In genomic region chr2:122164964-122165363, GRCh38 we compare ENCODE assay signal across 26 cellular contexts.
"Had no signal": no experiment of that assay in that cellular context is flagged by ENCODE, and none has a peak within 500 bp of the region (broad histone marks: within the 10 kb centered on the region; RNA-seq: fewer than 3 reads in every experiment).

No MANE protein-coding gene starts in this region.

- FAIRE-seq: urothelium cell line had no signal

- DNase-seq: stimulated activated CD4-positive, alpha-beta T cell treated with anti-CD3 and anti-CD28 coated beads, Interleukin-2, amount 100 ng/mL, for 48 hours; stimulated activated CD4-positive, alpha-beta T cell treated with anti-CD3 and anti-CD28 coated beads, Interleukin-4, amount 100 ng/mL, for 1 hour; stimulated activated CD4-positive, alpha-beta T cell treated with anti-CD3 and anti-CD28 coated beads, Interleukin-4, amount 100 ng/mL, for 4 hours; stimulated activated CD8-positive, alpha-beta memory T cell treated with anti-CD3 and anti-CD28 coated beads, Interleukin-4, amount 100 ng/mL, for 48 hours; stimulated activated naive B cell treated with anti-CD40 and anti-IgM and Interleukin-4, amounts not matched to agents 10 μg/mL and 1 μg/mL and 100 μg/mL, for 72 hours; stimulated activated naive CD4-positive, alpha-beta T cell; stimulated activated naive CD4-positive, alpha-beta T cell treated with Interleukin-2 at 50 U/mL for 16 hours; stimulated activated naive CD8-positive, alpha-beta T cell treated with anti-CD3 and anti-CD28 coated beads, Interleukin-15, amount 100 ng/mL, for 72 hours; stimulated activated naive CD8-positive, alpha-beta T cell treated with anti-CD3 and anti-CD28 coated beads, Interleukin-15, Interleukin-2, amounts not matched to agents 100 U/mL and 50 U/mL, for 24 hours; stomach; substantia nigra; testis; thyroid gland; tibial artery; transverse colon; trophoblast cell; upper lobe of left lung; upper lobe of right lung; uterus had no signal

- H3K27me3 ChIP-seq: stomach, suprapubic skin, testis, thyroid gland, tibial nerve, transverse colon, upper lobe of left lung, upper lobe of right lung, uterus, vagina had no signal

- H3K4me1 ChIP-seq: stomach, suprapubic skin, testis, tibial artery, tibial nerve, transverse colon, upper lobe of left lung, upper lobe of right lung, uterus, vagina had no signal

- H3K36me3 ChIP-seq: stomach, suprapubic skin, thoracic aorta, thyroid gland, tibial artery, tibial nerve, transverse colon, upper lobe of left lung, upper lobe of right lung, uterus, vagina had no signal

- H3K9me3 ChIP-seq: stomach, suprapubic skin, testis, thoracic aorta, thyroid gland, tibial artery, tibial nerve, transverse colon, upper lobe of left lung, upper lobe of right lung, uterus, vagina had no signal

- H3K4me3 ChIP-seq: stomach, suprapubic skin, testis, thoracic aorta, thyroid gland, tibial artery, tibial nerve, transverse colon, upper lobe of left lung, upper lobe of right lung, uterus, vagina had no signal

- H3K27ac ChIP-seq: stomach, suprapubic skin, testis, thoracic aorta, thyroid gland, tibial artery, tibial nerve, transverse colon, upper lobe of left lung, upper lobe of right lung, uterus, vagina had no signal

- ATAC-seq: stimulated activated effector memory CD8-positive, alpha-beta T cell treated with anti-CD3 and anti-CD28 coated beads, Interleukin-12 subunit alpha, Interleukin-12 subunit beta, amount 100 ng/mL, for 72 hours; stimulated activated memory B cell treated with anti-CD40 and anti-IgM and Interleukin-4, amounts not matched to agents 10 μg/mL and 1 μg/mL and 100 μg/mL, for 72 hours; stimulated activated naive B cell treated with anti-CD40 and anti-IgM and Interleukin-4, amounts not matched to agents 10 μg/mL and 1 μg/mL and 100 μg/mL, for 72 hours; stimulated activated naive CD8-positive, alpha-beta T cell treated with anti-CD3 and anti-CD28 coated beads, Interleukin-15, amount 100 ng/mL, for 72 hours; stimulated activated naive CD8-positive, alpha-beta T cell treated with anti-CD3 and anti-CD28 coated beads, Interleukin-15, Interleukin-2, amounts not matched to agents 100 U/mL and 50 U/mL, for 24 hours; upper lobe of right lung had no signal
